In genomic region chr13:97577026-97577425, GRCh38 we compare ENCODE assay signal across 21 cellular contexts.
"Had no signal": no experiment of that assay in that cellular context is flagged by ENCODE, and none has a peak within 500 bp of the region (broad histone marks: within the 10 kb centered on the region; RNA-seq: fewer than 3 reads in every experiment).

No MANE protein-coding gene starts in this region.

- H3K27me3 ChIP-seq: MG63 had no signal

- H3K9me3 ChIP-seq: MG63 had no signal

- ATAC-seq: Panc1, PC-3 had no signal

- H3K4me3 ChIP-seq: MG63 had no signal

- H3K36me3 ChIP-seq: MG63 had no signal

- H3K27ac ChIP-seq: RWPE1 had no signal

- DNase-seq: Karpas-422, KG1, MG63, NCI-H1092, NCI-H1105 treated with DMSO at 0.1 percent for 48 hours, NCI-H1417 treated with DMSO at 0.1 percent for 48 hours, NCI-H146, NCI-H1694 treated with DMSO at 0.1 percent for 48 hours, NCI-H1930, NCI-H2081, NCI-H2107, NCI-H2227 treated with DMSO at 0.1 percent for 48 hours, NCI-H446, NCI-H510A, NCI-H524 treated with DMSO at 0.1 percent for 48 hours, NCI-H69, NCI-H774, PC-3, SHP77 had no signal
